ENCODE assay signal across 32 cellular contexts in the genomic region with DNA sequence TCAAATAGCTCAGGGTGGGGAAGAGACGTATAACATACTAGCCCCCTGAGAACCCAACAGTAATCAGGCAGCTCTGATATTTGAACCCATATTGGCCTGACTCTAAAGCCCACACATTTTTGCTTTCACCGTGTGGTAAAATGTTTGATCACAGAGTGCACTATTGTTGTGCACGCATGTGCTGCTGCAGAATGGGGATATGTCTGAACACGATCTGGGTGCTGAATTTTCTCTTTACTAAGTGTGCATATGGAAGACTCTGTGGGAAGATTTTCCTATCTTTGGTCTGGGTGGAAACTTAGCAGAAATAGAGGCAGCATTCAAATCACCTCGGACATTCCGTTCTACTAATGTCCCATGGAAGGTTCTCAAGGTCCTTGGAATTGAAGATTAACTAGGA.
"Had no signal": no experiment of that assay in that cellular context is flagged by ENCODE, and none has a peak within 500 bp of the region (broad histone marks: within the 10 kb centered on the region; RNA-seq: fewer than 3 reads in every experiment).

No MANE protein-coding gene starts in this region.

- H3K4me1 Mint-ChIP-seq: activated CD4-positive, alpha-beta T cell treated with anti-CD3 and anti-CD28 coated beads for 36 hours; activated CD4-positive, alpha-beta T cell treated with anti-CD3 and anti-CD28 coated beads, Interleukin-2, amount 10 ng/mL, durations not matched to agents 24 days and 14 days; activated CD8-positive, alpha-beta memory T cell treated with anti-CD3 and anti-CD28 coated beads, Interleukin-2, amount 10 ng/mL, durations not matched to agents 7 days and 5 days; activated naive CD4-positive, alpha-beta T cell treated with anti-CD3 and anti-CD28 coated beads, Interleukin-2, amount 50 U/mL, for 24 hours; activated naive CD8-positive, alpha-beta T cell treated with anti-CD3 and anti-CD28 coated beads for 36 hours; activated naive CD8-positive, alpha-beta T cell treated with anti-CD3 and anti-CD28 coated beads, Interleukin-2, amount 50 U/mL, for 24 hours had no signal

- H3K36me3 ChIP-seq: adrenal gland, cardiac muscle cell, colonic mucosa, esophagus muscularis mucosa had no signal

- H3K9me3 ChIP-seq: adrenal gland, body of pancreas, colonic mucosa, esophagus muscularis mucosa had no signal

- ATAC-seq: activated CD4-positive, alpha-beta T cell treated with anti-CD3 and anti-CD28 coated beads for 36 hours; activated CD8-positive, alpha-beta memory T cell treated with anti-CD3 and anti-CD28 coated beads, Interleukin-2, amount 10 ng/mL, durations not matched to agents 7 days and 5 days; activated CD8-positive, alpha-beta T cell treated with anti-CD3 and anti-CD28 coated beads, Interleukin-2, amount 10 ng/mL, durations not matched to agents 7 days and 5 days; activated naive CD8-positive, alpha-beta T cell treated with anti-CD3 and anti-CD28 coated beads, Interleukin-2, amount 50 U/mL, for 24 hours; body of pancreas had no signal

- H3K4me3 Mint-ChIP-seq: activated CD4-positive, alpha-beta memory T cell treated with anti-CD3 and anti-CD28 coated beads for 36 hours; activated CD4-positive, alpha-beta T cell treated with anti-CD3 and anti-CD28 coated beads for 36 hours; activated CD4-positive, alpha-beta T cell treated with anti-CD3 and anti-CD28 coated beads, Interleukin-2, amount 10 ng/mL, durations not matched to agents 24 days and 14 days; activated CD8-positive, alpha-beta memory T cell treated with anti-CD3 and anti-CD28 coated beads, Interleukin-2, amount 10 ng/mL, durations not matched to agents 7 days and 5 days; activated CD8-positive, alpha-beta T cell treated with anti-CD3 and anti-CD28 coated beads, Interleukin-2, amount 10 ng/mL, durations not matched to agents 7 days and 5 days; activated naive CD4-positive, alpha-beta T cell treated with anti-CD3 and anti-CD28 coated beads for 36 hours; activated naive CD4-positive, alpha-beta T cell treated with anti-CD3 and anti-CD28 coated beads, Interleukin-2, amount 50 U/mL, for 24 hours; activated naive CD8-positive, alpha-beta T cell treated with anti-CD3 and anti-CD28 coated beads for 36 hours; activated naive CD8-positive, alpha-beta T cell treated with anti-CD3 and anti-CD28 coated beads, Interleukin-2, amount 50 U/mL, for 24 hours; activated T-helper 1 cell treated with anti-CD3 and anti-CD28 coated beads, Interleukin-12 subunit alpha, Interleukin-12 subunit beta, Interleukin-2, Interleukin-4 antibody, amounts not matched to agents 30 ng/mL and 10 ng/mL and 1 ng/mL, durations not matched to agents 14 hours and 24 hours and 36 hours had no signal

- H3K4me1 ChIP-seq: adrenal gland, body of pancreas, colonic mucosa, esophagus muscularis mucosa had no signal

- H3K4me3 ChIP-seq: adrenal gland, body of pancreas, cardiac muscle cell, colonic mucosa, esophagus muscularis mucosa had no signal

- H3K27me3 ChIP-seq: adrenal gland, body of pancreas, cardiac muscle cell, colonic mucosa, esophagus muscularis mucosa had no signal

- H3K27me3 Mint-ChIP-seq: activated CD4-positive, alpha-beta memory T cell treated with anti-CD3 and anti-CD28 coated beads for 36 hours; activated CD4-positive, alpha-beta T cell treated with anti-CD3 and anti-CD28 coated beads for 36 hours; activated CD4-positive, alpha-beta T cell treated with anti-CD3 and anti-CD28 coated beads, Interleukin-2, amount 10 ng/mL, durations not matched to agents 24 days and 14 days; activated CD8-positive, alpha-beta memory T cell treated with anti-CD3 and anti-CD28 coated beads, Interleukin-2, amount 10 ng/mL, durations not matched to agents 7 days and 5 days; activated naive CD4-positive, alpha-beta T cell treated with anti-CD3 and anti-CD28 coated beads, Interleukin-2, amount 50 U/mL, for 24 hours; activated naive CD8-positive, alpha-beta T cell treated with anti-CD3 and anti-CD28 coated beads for 36 hours; activated naive CD8-positive, alpha-beta T cell treated with anti-CD3 and anti-CD28 coated beads, Interleukin-2, amount 50 U/mL, for 24 hours had no signal

- H3K9me3 Mint-ChIP-seq: activated CD4-positive, alpha-beta T cell treated with anti-CD3 and anti-CD28 coated beads, Interleukin-2, amount 10 ng/mL, durations not matched to agents 24 days and 14 days; activated naive CD4-positive, alpha-beta T cell treated with anti-CD3 and anti-CD28 coated beads, Interleukin-2, amount 50 U/mL, for 24 hours; activated naive CD8-positive, alpha-beta T cell treated with anti-CD3 and anti-CD28 coated beads for 36 hours; activated naive CD8-positive, alpha-beta T cell treated with anti-CD3 and anti-CD28 coated beads, Interleukin-2, amount 50 U/mL, for 24 hours; activated T-helper 1 cell treated with anti-CD3 and anti-CD28 coated beads, Interleukin-12 subunit alpha, Interleukin-12 subunit beta, Interleukin-2, Interleukin-4 antibody, amounts not matched to agents 30 ng/mL and 10 ng/mL and 1 ng/mL, durations not matched to agents 14 hours and 24 hours and 36 hours; activated T-helper 2 cell treated with anti-CD3 and anti-CD28 coated beads, Interferon-gamma antibody, Interleukin-2, Interleukin-4, amounts not matched to agents 10 μg/mL and 5 μg/mL and 100 μg/mL, durations not matched to agents 14 hours and 24 hours and 36 hours had no signal

- H3K36me3 Mint-ChIP-seq: activated CD4-positive, alpha-beta memory T cell treated with anti-CD3 and anti-CD28 coated beads for 36 hours; activated CD8-positive, alpha-beta memory T cell treated with anti-CD3 and anti-CD28 coated beads, Interleukin-2, amount 10 ng/mL, durations not matched to agents 7 days and 5 days; activated naive CD4-positive, alpha-beta T cell treated with anti-CD3 and anti-CD28 coated beads, Interleukin-2, amount 50 U/mL, for 24 hours; activated naive CD8-positive, alpha-beta T cell treated with anti-CD3 and anti-CD28 coated beads for 36 hours had no signal

- H3K27ac Mint-ChIP-seq: activated CD4-positive, alpha-beta memory T cell treated with anti-CD3 and anti-CD28 coated beads for 36 hours; activated CD4-positive, alpha-beta T cell treated with anti-CD3 and anti-CD28 coated beads for 36 hours; activated CD4-positive, alpha-beta T cell treated with anti-CD3 and anti-CD28 coated beads, Interleukin-2, amount 10 ng/mL, durations not matched to agents 24 days and 14 days; activated CD8-positive, alpha-beta memory T cell treated with anti-CD3 and anti-CD28 coated beads, Interleukin-2, amount 10 ng/mL, durations not matched to agents 7 days and 5 days; activated CD8-positive, alpha-beta T cell treated with anti-CD3 and anti-CD28 coated beads, Interleukin-2, amount 10 ng/mL, durations not matched to agents 7 days and 5 days; activated naive CD4-positive, alpha-beta T cell treated with anti-CD3 and anti-CD28 coated beads for 36 hours; activated naive CD4-positive, alpha-beta T cell treated with anti-CD3 and anti-CD28 coated beads, Interleukin-2, amount 50 U/mL, for 24 hours; activated naive CD8-positive, alpha-beta T cell treated with anti-CD3 and anti-CD28 coated beads for 36 hours; activated naive CD8-positive, alpha-beta T cell treated with anti-CD3 and anti-CD28 coated beads, Interleukin-2, amount 50 U/mL, for 24 hours; activated T-helper 1 cell treated with anti-CD3 and anti-CD28 coated beads, Interleukin-12 subunit alpha, Interleukin-12 subunit beta, Interleukin-2, Interleukin-4 antibody, amounts not matched to agents 30 ng/mL and 10 ng/mL and 1 ng/mL, durations not matched to agents 14 hours and 24 hours and 36 hours; activated T-helper 2 cell treated with anti-CD3 and anti-CD28 coated beads, Interferon-gamma antibody, Interleukin-2, Interleukin-4, amounts not matched to agents 10 μg/mL and 5 μg/mL and 100 μg/mL, durations not matched to agents 14 hours and 24 hours and 36 hours had no signal

- FAIRE-seq: endometrium, endothelial cell of umbilical vein, frontal cortex had no signal

- H3K27ac ChIP-seq: adrenal gland, body of pancreas, cardiac muscle cell, colonic mucosa, esophagus muscularis mucosa had no signal

- DNase-seq: activated CD4-positive, alpha-beta memory T cell treated with anti-CD3 and anti-CD28 coated beads for 36 hours; activated CD4-positive, alpha-beta T cell treated with anti-CD3 and anti-CD28 coated beads for 36 hours; activated CD4-positive, alpha-beta T cell treated with anti-CD3 and anti-CD28 coated beads, Interleukin-2, amount 10 ng/mL, durations not matched to agents 24 days and 14 days; activated CD4-positive, CD25-positive, alpha-beta regulatory T cell; activated CD4-positive, CD25-positive, alpha-beta regulatory T cell treated with anti-CD3 and anti-CD28 coated beads, Interleukin-2, amount 50 U/mL, for 72 hours; activated CD8-positive, alpha-beta memory T cell treated with anti-CD3 and anti-CD28 coated beads, Interleukin-2, amount 10 ng/mL, durations not matched to agents 7 days and 5 days; activated CD8-positive, alpha-beta memory T cell treated with anti-CD3 and anti-CD28 coated beads, Interleukin-2, amount 50 U/mL, for 4 hours; activated CD8-positive, alpha-beta T cell treated with anti-CD3 and anti-CD28 coated beads, Interleukin-2, amount 10 ng/mL, durations not matched to agents 7 days and 5 days; activated effector memory CD4-positive, alpha-beta T cell treated with anti-CD3 and anti-CD28 coated beads, Interleukin-2, amount 50 U/mL, for 16 hours; activated naive CD4-positive, alpha-beta T cell treated with anti-CD3 and anti-CD28 coated beads for 36 hours; activated naive CD8-positive, alpha-beta T cell treated with anti-CD3 and anti-CD28 coated beads for 36 hours; activated naive CD8-positive, alpha-beta T cell treated with anti-CD3 and anti-CD28 coated beads, Interleukin-2, amount 50 U/mL, for 24 hours; activated T-cell treated with anti-CD3 and anti-CD28 coated beads, Interleukin-2, amount 50 U/mL, for 1 hour; activated T-cell treated with anti-CD3 and anti-CD28 coated beads, Interleukin-2, amount 50 U/mL, for 48 hours; adrenal gland; amygdala; aorta; body of pancreas; central memory CD4-positive, alpha-beta T cell; cerebellar nuclear complex; colonic mucosa; effector CD8-positive, alpha-beta T cell; head of caudate nucleus; T-helper 2 cell had no signal
